8 cellular contexts compared by ENCODE assay signal in genomic region chr2:225660262-225661091, GRCh38.
DNase-seq lines count a peak whose midpoint lies in the region; ATAC-seq and TF ChIP-seq lines count a peak whose summit lies in the region.

No MANE protein-coding gene starts in this region.

- intact Hi-C loops in PC-9 (cut with micrococcal nuclease; ENCODE audit: unreplicated experiment), result loop anchor here (1.0 to 5.0 kb wide), 11 partner anchors 193 to 1690 kb away; no protein-coding TSS in a partner anchor

- peaks cover 29% of the 10 kb centered on the region for H3K27me3 Mint-ChIP-seq in activated T-cell treated with anti-CD3 and anti-CD28 coated beads, Interleukin-2, amount 50 U/mL, for 24 hours

- POLR2A ChIA-PET in PC-9 (lab: Charles Lee; ENCODE audit: unreplicated experiment), result no interaction called here

- H3K9me3 ChIP-seq in DOHH2 (ENCODE audit: control insufficient read depth, insufficient read depth, low read length), result no peaks in the 10 kb centered on the region
- H3K9me3 ChIP-seq in PC-9 (ENCODE audit: insufficient read depth, low read depth), result no peaks in the 10 kb centered on the region
- no peaks in the 10 kb centered on the region for H3K9me3 ChIP-seq in suprapubic skin

- H3K4me1 ChIP-seq in DOHH2 (ENCODE audit: control insufficient read depth, low read length) (no peaks in the 10 kb centered on the region), PC-9 (replicated peaks; ENCODE audit: insufficient read depth) (no peaks in the 10 kb centered on the region), suprapubic skin (no peaks in the 10 kb centered on the region)

- H3K36me3 ChIP-seq in DOHH2 (ENCODE audit: control insufficient read depth, low read length) (no peaks in the 10 kb centered on the region), PC-9 (ENCODE audit: low read depth) (no peaks in the 10 kb centered on the region), suprapubic skin (no peaks in the 10 kb centered on the region)

- no peaks in the 10 kb centered on the region for H3K36me3 Mint-ChIP-seq in activated T-cell treated with anti-CD3 and anti-CD28 coated beads, Interleukin-2, amount 50 U/mL, for 24 hours (ENCODE audit: low read depth)

- H3K9me3 Mint-ChIP-seq in activated T-cell treated with anti-CD3 and anti-CD28 coated beads, Interleukin-2, amount 50 U/mL, for 24 hours, result no peaks in the 10 kb centered on the region

- H4K20me1 ChIP-seq in DOHH2 (ENCODE audit: control insufficient read depth, insufficient read depth, low read depth, low read length), result no peaks in the 10 kb centered on the region
- H4K20me1 ChIP-seq in PC-9 (ENCODE audit: insufficient read depth), result no peaks in the 10 kb centered on the region

- no peak overlapping the region for H3K27ac ChIP-seq in DOHH2 (ENCODE audit: low read depth, low read length)
- H3K27ac ChIP-seq in PC-9, result no peak overlapping the region
- no peak overlapping the region for H3K27ac ChIP-seq in suprapubic skin

- H3K4me3 ChIP-seq in DOHH2 (ENCODE audit: low read length) (no peak overlapping the region), PC-9 (no peak overlapping the region), suprapubic skin (no peak overlapping the region)

- CTCF ChIA-PET in PC-9 (lab: Charles Lee), result interaction anchor here (0.6 to 2.7 kb wide), 9 partner anchors 12 to 889 kb away, joined by 3 to 11 read pairs (median 7); no protein-coding TSS in a partner anchor

- 15% methylated on average over 11 of the region's 11 CpGs for WGBS in suprapubic skin

- H3F3A ChIP-seq in DOHH2 (ENCODE audit: control insufficient read depth, insufficient read depth) (no peaks in the 10 kb centered on the region), PC-9 (ENCODE audit: insufficient read depth, low read depth) (no peaks in the 10 kb centered on the region)

- H3K27ac Mint-ChIP-seq in activated T-cell treated with anti-CD3 and anti-CD28 coated beads, Interleukin-2, amount 50 U/mL, for 24 hours, result no peak overlapping the region

- TF ChIP-seq EP300 in suprapubic skin (IDR thresholded peaks at IDR 0.05), result no peak

- ATAC-seq in GM21526 (IDR thresholded peaks at IDR 0.05; ENCODE audit: low FRiP score, unreplicated experiment), result peak; percentile 78

- no peaks in the 10 kb centered on the region for H3K79me2 ChIP-seq in DOHH2 (ENCODE audit: control insufficient read depth, low read length)
- H3K79me2 ChIP-seq in PC-9 (ENCODE audit: low read depth), result no peaks in the 10 kb centered on the region

- H3K4me1 Mint-ChIP-seq in activated T-cell treated with anti-CD3 and anti-CD28 coated beads, Interleukin-2, amount 50 U/mL, for 24 hours (ENCODE audit: low read depth), result peaks cover 1% of the 10 kb centered on the region

- H2AFZ ChIP-seq in PC-9, result no peak overlapping the region

- peaks cover 12% of the 10 kb centered on the region for H3K27me3 ChIP-seq in DOHH2 (ENCODE audit: control insufficient read depth, low read length)
- no peaks in the 10 kb centered on the region for H3K27me3 ChIP-seq in PC-9 (ENCODE audit: insufficient read depth, low read depth)
- H3K27me3 ChIP-seq in suprapubic skin, result no peaks in the 10 kb centered on the region

- H3K9me2 ChIP-seq in DOHH2 (replicated peaks; ENCODE audit: control insufficient read depth, low read length), result no peaks in the 10 kb centered on the region
- no peaks in the 10 kb centered on the region for H3K9me2 ChIP-seq in PC-9 (ENCODE audit: insufficient read depth)

- BruUV-seq in PC-9 (replicated peaks; lab: Mats Ljungman, UMichigan), result no TSS peak

- peak; percentile 78 for TF ChIP-seq CTCF in DOHH2 (IDR thresholded peaks at IDR 0.05; ENCODE audit: low read depth, low read length, poor library complexity, severe bottlenecking)
- TF ChIP-seq CTCF in PC-9 (conservative IDR thresholded peaks at IDR 0.05), result peak; percentile 100
- TF ChIP-seq CTCF in suprapubic skin (IDR thresholded peaks at IDR 0.05), result peak; percentile 48 to 72

- DNase-seq in HuH-7 (ENCODE audit: low spot score) (peak; percentile 28), PC-9 (peak; percentile 54 to 78), fibroblast of peridontal ligament (ENCODE audit: extremely low read depth) (peak; percentile 81), nucleus accumbens (lab: John Stamatoyannopoulos, UW) (peak in 50 of 56 donors; percentile 1 to 93 (median 40)), suprapubic skin (ENCODE audit: low spot score in 2 of 2) (peak; percentile 75 to 84)
- peak; percentile 82 for DNase-seq in activated T-cell treated with anti-CD3 and anti-CD28 coated beads, Interleukin-2, amount 50 U/mL, for 24 hours

- no peak overlapping the region for H3K4me3 Mint-ChIP-seq in activated T-cell treated with anti-CD3 and anti-CD28 coated beads, Interleukin-2, amount 50 U/mL, for 24 hours

- H3K4me2 ChIP-seq in DOHH2 (ENCODE audit: low read length) (no peak overlapping the region), PC-9 (no peak overlapping the region)

- no peak for TF ChIP-seq POLR2A in suprapubic skin (IDR thresholded peaks at IDR 0.05)

Comparison
In these comparisons a context has a peak if more than half of its experiments do, and no peak if none do; other contexts are left out.
1. DNase-seq: peak in every context shown above with its lines; median percentile 82 in activated T-cell treated with anti-CD3 and anti-CD28 coated beads, Interleukin-2, amount 50 U/mL, for 24 hours; 81 in fibroblast of peridontal ligament; 80 in suprapubic skin; 66 in PC-9; 40 in nucleus accumbens; 28 in HuH-7.